8 cellular contexts compared by ENCODE assay signal in genomic region chr12:123388218-123388947, GRCh38. TPM values are rescaled to one million over a fixed set of nuclear protein-coding genes. Genes with fewer than 3 reads are reported as not detected.
DNase-seq lines count a peak whose midpoint lies in the region; ATAC-seq and TF ChIP-seq lines count a peak whose summit lies in the region.

No MANE protein-coding gene starts in this region.

- peak; percentile 75 to 79 (median 76) for DNase-seq in CD4-positive, CD25-positive, alpha-beta regulatory T cell
- DNase-seq in HuH-7.5 (ENCODE audit: low spot score) (peak; percentile 86), neuronal stem cell (ENCODE audit: low spot score) (peak; percentile 64), superior temporal gyrus (ENCODE audit: extremely low spot score) (peak; percentile 78)
- DNase-seq in activated naive CD4-positive, alpha-beta T cell treated with Interleukin-2 at 50 U/mL for 16 hours, result peak; percentile 79

- no peaks in the 10 kb centered on the region for H3K9me3 Mint-ChIP-seq in CD4-positive, CD25-positive, alpha-beta regulatory T cell

- peak overlapping the region; percentile 59 for H3K14ac ChIP-seq in neuronal stem cell (ENCODE audit: low read length)

- H3K9me3 ChIP-seq in CD4-positive, CD25-positive, alpha-beta regulatory T cell (ENCODE audit: control insufficient read depth in 2 of 2, low read length in 2 of 2), result no peaks in the 10 kb centered on the region
- no peaks in the 10 kb centered on the region for H3K9me3 ChIP-seq in gastroesophageal sphincter
- no peaks in the 10 kb centered on the region for H3K9me3 ChIP-seq in neuronal stem cell (replicated peaks in 1 of 2; ENCODE audit: control insufficient read depth in 2 of 2, insufficient read depth in 1 of 2, low read depth in 1 of 2, low read length in 2 of 2)

- peaks cover 44% of the 10 kb centered on the region for H3K4me1 ChIP-seq in CD4-positive, CD25-positive, alpha-beta regulatory T cell (ENCODE audit: control insufficient read depth, insufficient read depth, low read length, poor library complexity, severe bottlenecking)
- H3K4me1 ChIP-seq in gastroesophageal sphincter (peaks cover 0 to 66% (median 32%) of the 10 kb centered on the region in 3 donors), neuronal stem cell (ENCODE audit: control insufficient read depth in 2 of 2, insufficient read depth in 1 of 2, low read depth in 1 of 2, low read length in 2 of 2) (peaks cover 8 to 22% of the 10 kb centered on the region in 2 donors)

- H3K27me3 Mint-ChIP-seq in CD4-positive, CD25-positive, alpha-beta regulatory T cell, result no peaks in the 10 kb centered on the region

- peak in 1 of 4 experiments; percentile 42 for TF ChIP-seq CTCF in gastroesophageal sphincter (IDR thresholded peaks at IDR 0.05)

- peak; percentile 69 to 71 for ATAC-seq in CD4-positive, CD25-positive, alpha-beta regulatory T cell (ENCODE audit: low read depth in 2 of 2)
- ATAC-seq in GM19397 (IDR thresholded peaks at IDR 0.05; ENCODE audit: unreplicated experiment), result peak; percentile 43
- ATAC-seq in gastroesophageal sphincter, result peak; percentile 75

- peak overlapping the region; percentile 84 to 88 (median 84) for H3K27ac Mint-ChIP-seq in CD4-positive, CD25-positive, alpha-beta regulatory T cell

- 0% methylated on average over 4 of the region's 52 CpGs; no CpG with 5 or more reads in 1 of the 2 donors for WGBS in gastroesophageal sphincter (ENCODE audit: low coverage in 1 of 2), 2 donors
- WGBS in neuronal stem cell (ENCODE audit: extremely low coverage in 2 of 2, insufficient read length in 2 of 2, insufficient replicate concordance in 1 of 2), 2 donors, result no CpG with 5 or more reads among the region's 52 CpGs

- peak overlapping the region; percentile 85 for H3K9ac ChIP-seq in neuronal stem cell (ENCODE audit: low read depth, low read length, poor library complexity)

- peak overlapping the region; percentile 97 for H2AFZ ChIP-seq in neuronal stem cell (ENCODE audit: low read length)

- peak overlapping the region; percentile 44 for H3K18ac ChIP-seq in neuronal stem cell (ENCODE audit: low read length)

- H2BK12ac ChIP-seq in neuronal stem cell (ENCODE audit: low read length), result no peak overlapping the region

- no peak overlapping the region for H3K4ac ChIP-seq in neuronal stem cell (ENCODE audit: low read length)

- H3K4me1 Mint-ChIP-seq in CD4-positive, CD25-positive, alpha-beta regulatory T cell, result peaks cover 6 to 59% (median 33%) of the 10 kb centered on the region in 4 donors

- no peaks in the 10 kb centered on the region for H3K27me3 ChIP-seq in CD4-positive, CD25-positive, alpha-beta regulatory T cell (ENCODE audit: control insufficient read depth, insufficient read depth, low read length)
- H3K27me3 ChIP-seq in gastroesophageal sphincter, result no peaks in the 10 kb centered on the region
- no peaks in the 10 kb centered on the region for H3K27me3 ChIP-seq in neuronal stem cell (ENCODE audit: control insufficient read depth in 3 of 3, insufficient read depth in 3 of 3, low read depth in 1 of 3, low read length in 3 of 3)

- no peak for TF ChIP-seq EP300 in gastroesophageal sphincter (IDR thresholded peaks at IDR 0.05)

- peak overlapping the region; percentile 66 for H3K27ac ChIP-seq in CD4-positive, CD25-positive, alpha-beta regulatory T cell (ENCODE audit: insufficient read depth, low read length, poor library complexity, severe bottlenecking)
- peak overlapping the region; percentile 84 to 95 (median 93) for H3K27ac ChIP-seq in gastroesophageal sphincter
- H3K27ac ChIP-seq in neuronal stem cell (replicated peaks; ENCODE audit: low read length), result no peak overlapping the region

- no peak overlapping the region for H4K8ac ChIP-seq in neuronal stem cell (ENCODE audit: low read depth, low read length)

- TF ChIP-seq POLR2A in Raji (IDR thresholded peaks at IDR 0.05; ENCODE audit: insufficient read depth, low read depth, low read length) (peak; percentile 19; the same call in 1 of the 2 replicates), gastroesophageal sphincter (IDR thresholded peaks at IDR 0.05) (no peak)

- H3K23ac ChIP-seq in neuronal stem cell (ENCODE audit: low read depth, low read length, poor library complexity), result no peak overlapping the region

- peaks cover 7% of the 10 kb centered on the region for H3K79me1 ChIP-seq in neuronal stem cell (ENCODE audit: low read depth, low read length)

- H2BK5ac ChIP-seq in neuronal stem cell (ENCODE audit: low read length), result no peak overlapping the region

- H3K4me3 Mint-ChIP-seq in CD4-positive, CD25-positive, alpha-beta regulatory T cell, result peak overlapping the region; percentile 88 to 97 (median 92)

- no peak overlapping the region for H2AK5ac ChIP-seq in neuronal stem cell (ENCODE audit: low read depth, low read length)

- H4K91ac ChIP-seq in neuronal stem cell (ENCODE audit: low read depth, low read length, poor library complexity), result no peak overlapping the region

- H3K36me3 ChIP-seq in CD4-positive, CD25-positive, alpha-beta regulatory T cell (ENCODE audit: control insufficient read depth, insufficient read depth, low read length), result peaks cover 17% of the 10 kb centered on the region
- H3K36me3 ChIP-seq in gastroesophageal sphincter, result peaks cover 0 to 28% of the 10 kb centered on the region in 2 donors
- H3K36me3 ChIP-seq in neuronal stem cell (replicated peaks in 1 of 2; ENCODE audit: control insufficient read depth in 2 of 2, insufficient read depth in 2 of 2, low read length in 2 of 2), result peaks cover 15 to 36% of the 10 kb centered on the region in 2 donors

- peak overlapping the region; percentile 80 for H3K4me3 ChIP-seq in CD4-positive, CD25-positive, alpha-beta regulatory T cell (ENCODE audit: low read depth, low read length)
- peak overlapping the region; percentile 34 to 71 for H3K4me3 ChIP-seq in gastroesophageal sphincter
- H3K4me3 ChIP-seq in neuronal stem cell (ENCODE audit: low read length in 2 of 2), result peak overlapping the region; percentile 83 to 87

- H3K36me3 Mint-ChIP-seq in CD4-positive, CD25-positive, alpha-beta regulatory T cell, result peaks cover 9% of the 10 kb centered on the region

- no peak overlapping the region for H2BK15ac ChIP-seq in neuronal stem cell (ENCODE audit: low read length)

- no peak overlapping the region for H2BK120ac ChIP-seq in neuronal stem cell (ENCODE audit: low read depth, low read length)

- H3K4me2 ChIP-seq in neuronal stem cell (ENCODE audit: insufficient read depth, low read length, poor library complexity, severe bottlenecking), result peak overlapping the region; percentile 54

RNA-seq across cellular contexts. Expression of gene KMT5A, which starts 4.5 kb away (rescaled TPM):
- total RNA-seq in CD4-positive, CD25-positive, alpha-beta regulatory T cell, result 34.9 TPM
- 1 to 10 TPM; 1.2 to 4.6 (median 1.7) TPM for polyA plus RNA-seq in CD4-positive, CD25-positive, alpha-beta regulatory T cell
- 100 to 1,000 TPM in 1 of 4 donors, 10 to 100 TPM in 3; 46.1 to 126 (median 54.8) TPM for total RNA-seq in gastroesophageal sphincter
- 33.3 TPM for polyA plus RNA-seq in neuronal stem cell (2013, experiment 1 of 2)
- polyA plus RNA-seq in neuronal stem cell (2013, experiment 2 of 2), result 31.2 TPM

RNA-seq across cellular contexts. Expression of gene SBNO1, which starts 23.7 kb away (rescaled TPM):
- 36.4 TPM for total RNA-seq in CD4-positive, CD25-positive, alpha-beta regulatory T cell
- 10 to 100 TPM; 27.8 to 34.5 (median 29.6) TPM for polyA plus RNA-seq in CD4-positive, CD25-positive, alpha-beta regulatory T cell
- 10 to 100 TPM; 25.3 to 35.7 (median 33.2) TPM for total RNA-seq in gastroesophageal sphincter
- polyA plus RNA-seq in neuronal stem cell (2013, experiment 1 of 2), result 24.7 TPM
- polyA plus RNA-seq in neuronal stem cell (2013, experiment 2 of 2), result 26.0 TPM

RNA-seq across cellular contexts. Expression of gene RILPL2, which starts 48.1 kb away (rescaled TPM):
- total RNA-seq in CD4-positive, CD25-positive, alpha-beta regulatory T cell, result 14.7 TPM
- 10 to 100 TPM; 10.2 to 15.5 (median 10.9) TPM for polyA plus RNA-seq in CD4-positive, CD25-positive, alpha-beta regulatory T cell
- 1 to 10 TPM; 6.2 to 9.2 (median 7.9) TPM for total RNA-seq in gastroesophageal sphincter
- polyA plus RNA-seq in neuronal stem cell (2013, experiment 1 of 2), result 2.2 TPM
- 2.1 TPM for polyA plus RNA-seq in neuronal stem cell (2013, experiment 2 of 2)
